1 cellular context compared by ENCODE assay signal in genomic region chr11:75516886-75517285, GRCh38.
TF ChIP-seq lines count a peak whose summit lies in the region.

No MANE protein-coding gene starts in this region.

TF ChIP-seq in K562, 482 proteins besides CTCF, POLR2A, EP300 and RAD21 (continues in another document):
- TF ChIP-seq, protein P1, sequence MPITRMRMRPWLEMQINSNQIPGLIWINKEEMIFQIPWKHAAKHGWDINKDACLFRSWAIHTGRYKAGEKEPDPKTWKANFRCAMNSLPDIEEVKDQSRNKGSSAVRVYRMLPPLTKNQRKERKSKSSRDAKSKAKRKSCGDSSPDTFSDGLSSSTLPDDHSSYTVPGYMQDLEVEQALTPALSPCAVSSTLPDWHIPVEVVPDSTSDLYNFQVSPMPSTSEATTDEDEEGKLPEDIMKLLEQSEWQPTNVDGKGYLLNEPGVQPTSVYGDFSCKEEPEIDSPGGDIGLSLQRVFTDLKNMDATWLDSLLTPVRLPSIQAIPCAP (CRISPR knock-in tag; IDR thresholded peaks at IDR 0.05; ENCODE audit: borderline replicate concordance): no peak
- TF ChIP-seq DPF2 (IDR thresholded peaks at IDR 0.05): peak; percentile 16; the same call in 1 of the 2 replicates
- no peak for TF ChIP-seq ZBED1 (IDR thresholded peaks at IDR 0.05)
- TF ChIP-seq REST (CRISPR knock-in tag; IDR thresholded peaks at IDR 0.05; ENCODE audit: low read depth): no peak
- no peak for TF ChIP-seq U2AF2 (optimal IDR thresholded peaks at IDR 0.05; ENCODE audit: low read depth, low read length)
- 0 out of 2 replicates have a peak, but pooled peaks have one; percentile 15 for TF ChIP-seq VEZF1 (CRISPR knock-in tag; IDR thresholded peaks at IDR 0.05)
- TF ChIP-seq SMARCE1 (IDR thresholded peaks at IDR 0.05): peak; percentile 52; the same call in 1 of the 2 replicates
- TF ChIP-seq ZC3H8 (IDR thresholded peaks at IDR 0.05): no peak
- peak; percentile 38; the same call in 1 of the 2 replicates for TF ChIP-seq SMARCA4 (IDR thresholded peaks at IDR 0.05)
- no peak for TF ChIP-seq TOE1 (IDR thresholded peaks at IDR 0.05; ENCODE audit: borderline replicate concordance)
- TF ChIP-seq TOE1 (CRISPR knock-in tag; IDR thresholded peaks at IDR 0.05; ENCODE audit: borderline replicate concordance, low read depth): no peak
- peak; percentile 50; the same call in 1 of the 2 replicates for TF ChIP-seq CBFA2T3 (IDR thresholded peaks at IDR 0.05)
- peak; percentile 54; the same call in 1 of the 2 replicates for TF ChIP-seq TAL1 (IDR thresholded peaks at IDR 0.05)
- 0 out of 2 replicates have a peak, but pooled peaks have one; percentile 43 for TF ChIP-seq FOXJ2 (tag; IDR thresholded peaks at IDR 0.05)
- TF ChIP-seq, protein P2, sequence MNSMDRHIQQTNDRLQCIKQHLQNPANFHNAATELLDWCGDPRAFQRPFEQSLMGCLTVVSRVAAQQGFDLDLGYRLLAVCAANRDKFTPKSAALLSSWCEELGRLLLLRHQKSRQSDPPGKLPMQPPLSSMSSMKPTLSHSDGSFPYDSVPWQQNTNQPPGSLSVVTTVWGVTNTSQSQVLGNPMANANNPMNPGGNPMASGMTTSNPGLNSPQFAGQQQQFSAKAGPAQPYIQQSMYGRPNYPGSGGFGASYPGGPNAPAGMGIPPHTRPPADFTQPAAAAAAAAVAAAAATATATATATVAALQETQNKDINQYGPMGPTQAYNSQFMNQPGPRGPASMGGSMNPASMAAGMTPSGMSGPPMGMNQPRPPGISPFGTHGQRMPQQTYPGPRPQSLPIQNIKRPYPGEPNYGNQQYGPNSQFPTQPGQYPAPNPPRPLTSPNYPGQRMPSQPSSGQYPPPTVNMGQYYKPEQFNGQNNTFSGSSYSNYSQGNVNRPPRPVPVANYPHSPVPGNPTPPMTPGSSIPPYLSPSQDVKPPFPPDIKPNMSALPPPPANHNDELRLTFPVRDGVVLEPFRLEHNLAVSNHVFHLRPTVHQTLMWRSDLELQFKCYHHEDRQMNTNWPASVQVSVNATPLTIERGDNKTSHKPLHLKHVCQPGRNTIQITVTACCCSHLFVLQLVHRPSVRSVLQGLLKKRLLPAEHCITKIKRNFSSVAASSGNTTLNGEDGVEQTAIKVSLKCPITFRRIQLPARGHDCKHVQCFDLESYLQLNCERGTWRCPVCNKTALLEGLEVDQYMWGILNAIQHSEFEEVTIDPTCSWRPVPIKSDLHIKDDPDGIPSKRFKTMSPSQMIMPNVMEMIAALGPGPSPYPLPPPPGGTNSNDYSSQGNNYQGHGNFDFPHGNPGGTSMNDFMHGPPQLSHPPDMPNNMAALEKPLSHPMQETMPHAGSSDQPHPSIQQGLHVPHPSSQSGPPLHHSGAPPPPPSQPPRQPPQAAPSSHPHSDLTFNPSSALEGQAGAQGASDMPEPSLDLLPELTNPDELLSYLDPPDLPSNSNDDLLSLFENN (IDR thresholded peaks at IDR 0.05; ENCODE audit: low read depth in 2 of 2, low read length in 2 of 2): no peak
- TF ChIP-seq ZNF133 (CRISPR knock-in tag; IDR thresholded peaks at IDR 0.05): no peak
- TF ChIP-seq MTA3 (IDR thresholded peaks at IDR 0.05; ENCODE audit: borderline replicate concordance): no peak
- peak; percentile 56; the same call in 1 of the 2 replicates for TF ChIP-seq TEAD4 (IDR thresholded peaks at IDR 0.05; ENCODE audit: low read length)
- no peak for TF ChIP-seq TEAD4 (CRISPR knock-in tag; IDR thresholded peaks at IDR 0.05; ENCODE audit: borderline replicate concordance)
- no peak for TF ChIP-seq STAG1 (CRISPR knock-in tag; IDR thresholded peaks at IDR 0.05; ENCODE audit: borderline replicate concordance)
- no peak for TF ChIP-seq SAFB2 (IDR thresholded peaks at IDR 0.05; ENCODE audit: borderline replicate concordance, low read depth, low read length, severe bottlenecking)
- TF ChIP-seq ZNF830 (CRISPR knock-in tag; IDR thresholded peaks at IDR 0.05): no peak
- no peak for TF ChIP-seq SP1 (CRISPR knock-in tag; IDR thresholded peaks at IDR 0.05)
- TF ChIP-seq ZNF766 (CRISPR knock-in tag; conservative IDR thresholded peaks at IDR 0.05): peak; percentile 45; the same call in 1 of the 2 replicates
- TF ChIP-seq ZNF551 (CRISPR knock-in tag; IDR thresholded peaks at IDR 0.05): no peak
- no peak for TF ChIP-seq ZNF507 (tag; conservative IDR thresholded peaks at IDR 0.05)
- TF ChIP-seq PTBP1 (IDR thresholded peaks at IDR 0.05; ENCODE audit: low read depth, low read length): no peak
- peak; percentile 65 for TF ChIP-seq TCF3 (CRISPR knock-in tag; IDR thresholded peaks at IDR 0.05)
- no peak for TF ChIP-seq NCOA2 (IDR thresholded peaks at IDR 0.05; ENCODE audit: partially characterized antibody in 2 of 2)
- no peak for TF ChIP-seq NR2C2 (CRISPR knock-in tag; IDR thresholded peaks at IDR 0.05)
- peak; percentile 23; the same call in 1 of the 2 replicates for TF ChIP-seq NR2C2 (tag; IDR thresholded peaks at IDR 0.05)
- TF ChIP-seq RERE (CRISPR knock-in tag; IDR thresholded peaks at IDR 0.05; ENCODE audit: borderline replicate concordance): no peak
- TF ChIP-seq HDGF (IDR thresholded peaks at IDR 0.05): no peak
- TF ChIP-seq CREBBP (IDR thresholded peaks at IDR 0.05; ENCODE audit: low read depth, low read length): no peak
- no peak for TF ChIP-seq TCFL5 (CRISPR knock-in tag; conservative IDR thresholded peaks at IDR 0.05)
- no peak for TF ChIP-seq RFX7 (CRISPR knock-in tag; IDR thresholded peaks at IDR 0.05)
- TF ChIP-seq ZNF76 (CRISPR knock-in tag; IDR thresholded peaks at IDR 0.05; ENCODE audit: borderline replicate concordance): no peak
- peak; percentile 89; the same call in 1 of the 2 replicates for TF ChIP-seq ESRRA (IDR thresholded peaks at IDR 0.05; ENCODE audit: borderline replicate concordance, low read depth)
- no peak for TF ChIP-seq FOXK1 (CRISPR knock-in tag; IDR thresholded peaks at IDR 0.05; ENCODE audit: borderline replicate concordance)
- TF ChIP-seq BRD4 (IDR thresholded peaks at IDR 0.05): no peak
- 0 out of 2 replicates have a peak, but pooled peaks have one; percentile 15 for TF ChIP-seq MTA2 (IDR thresholded peaks at IDR 0.05; ENCODE audit: low read depth)
- TF ChIP-seq WHSC1 (IDR thresholded peaks at IDR 0.05; ENCODE audit: low read length): no peak
- TF ChIP-seq GABPA (tag; conservative IDR thresholded peaks at IDR 0.05; ENCODE audit: low read depth): no peak
- TF ChIP-seq, protein P3, sequence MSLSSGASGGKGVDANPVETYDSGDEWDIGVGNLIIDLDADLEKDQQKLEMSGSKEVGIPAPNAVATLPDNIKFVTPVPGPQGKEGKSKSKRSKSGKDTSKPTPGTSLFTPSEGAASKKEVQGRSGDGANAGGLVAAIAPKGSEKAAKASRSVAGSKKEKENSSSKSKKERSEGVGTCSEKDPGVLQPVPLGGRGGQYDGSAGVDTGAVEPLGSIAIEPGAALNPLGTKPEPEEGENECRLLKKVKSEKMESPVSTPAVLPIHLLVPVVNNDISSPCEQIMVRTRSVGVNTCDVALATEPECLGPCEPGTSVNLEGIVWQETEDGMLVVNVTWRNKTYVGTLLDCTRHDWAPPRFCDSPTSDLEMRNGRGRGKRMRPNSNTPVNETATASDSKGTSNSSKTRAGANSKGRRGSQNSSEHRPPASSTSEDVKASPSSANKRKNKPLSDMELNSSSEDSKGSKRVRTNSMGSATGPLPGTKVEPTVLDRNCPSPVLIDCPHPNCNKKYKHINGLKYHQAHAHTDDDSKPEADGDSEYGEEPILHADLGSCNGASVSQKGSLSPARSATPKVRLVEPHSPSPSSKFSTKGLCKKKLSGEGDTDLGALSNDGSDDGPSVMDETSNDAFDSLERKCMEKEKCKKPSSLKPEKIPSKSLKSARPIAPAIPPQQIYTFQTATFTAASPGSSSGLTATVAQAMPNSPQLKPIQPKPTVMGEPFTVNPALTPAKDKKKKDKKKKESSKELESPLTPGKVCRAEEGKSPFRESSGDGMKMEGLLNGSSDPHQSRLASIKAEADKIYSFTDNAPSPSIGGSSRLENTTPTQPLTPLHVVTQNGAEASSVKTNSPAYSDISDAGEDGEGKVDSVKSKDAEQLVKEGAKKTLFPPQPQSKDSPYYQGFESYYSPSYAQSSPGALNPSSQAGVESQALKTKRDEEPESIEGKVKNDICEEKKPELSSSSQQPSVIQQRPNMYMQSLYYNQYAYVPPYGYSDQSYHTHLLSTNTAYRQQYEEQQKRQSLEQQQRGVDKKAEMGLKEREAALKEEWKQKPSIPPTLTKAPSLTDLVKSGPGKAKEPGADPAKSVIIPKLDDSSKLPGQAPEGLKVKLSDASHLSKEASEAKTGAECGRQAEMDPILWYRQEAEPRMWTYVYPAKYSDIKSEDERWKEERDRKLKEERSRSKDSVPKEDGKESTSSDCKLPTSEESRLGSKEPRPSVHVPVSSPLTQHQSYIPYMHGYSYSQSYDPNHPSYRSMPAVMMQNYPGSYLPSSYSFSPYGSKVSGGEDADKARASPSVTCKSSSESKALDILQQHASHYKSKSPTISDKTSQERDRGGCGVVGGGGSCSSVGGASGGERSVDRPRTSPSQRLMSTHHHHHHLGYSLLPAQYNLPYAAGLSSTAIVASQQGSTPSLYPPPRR (CRISPR knock-in tag; IDR thresholded peaks at IDR 0.05; ENCODE audit: borderline replicate concordance): no peak
- peak; percentile 62; the same call in 1 of the 2 replicates for TF ChIP-seq SOX6 (IDR thresholded peaks at IDR 0.05)
- TF ChIP-seq LCOR (CRISPR knock-in tag; IDR thresholded peaks at IDR 0.05): 0 out of 2 replicates have a peak, but pooled peaks have one; percentile 42
- TF ChIP-seq RCOR1 (IDR thresholded peaks at IDR 0.05; ENCODE audit: borderline replicate concordance in 1 of 2, low read depth in 2 of 2, low read length in 2 of 2): peak in 1 of 2 experiments; percentile 49; a peak in 1 of 4 replicates
- TF ChIP-seq ATF7 (IDR thresholded peaks at IDR 0.05): no peak
- TF ChIP-seq NFXL1 (CRISPR knock-in tag; IDR thresholded peaks at IDR 0.05): no peak
- no peak for TF ChIP-seq KLF10 (CRISPR knock-in tag; IDR thresholded peaks at IDR 0.05)
